Comparison of ENCODE assay signal across 8 cellular contexts in genomic region chr16:24906199-24906808, GRCh38.
DNase-seq lines count a peak whose midpoint lies in the region; ATAC-seq and TF ChIP-seq lines count a peak whose summit lies in the region.
"Had no signal": no experiment of that assay in that cellular context is flagged by ENCODE, and none has a peak within 500 bp of the region (broad histone marks: within the 10 kb centered on the region; RNA-seq: fewer than 3 reads in every experiment).

No MANE protein-coding gene starts in this region.

- no peaks in the 10 kb centered on the region for H3K9me2 ChIP-seq in MM.1S (replicated peaks; ENCODE audit: insufficient read depth, low read length)

- no peaks in the 10 kb centered on the region for H3K36me3 ChIP-seq in MM.1S (replicated peaks; ENCODE audit: insufficient read depth, low read length)
- H3K36me3 ChIP-seq in osteoblast (ENCODE audit: insufficient read depth, low read length), result no peaks in the 10 kb centered on the region

- no peaks in the 10 kb centered on the region for H3F3A ChIP-seq in MM.1S (ENCODE audit: insufficient read depth, low read length)

- no peak overlapping the region for H3K27ac ChIP-seq in MM.1S (ENCODE audit: low read length)
- H3K27ac ChIP-seq in osteoblast (ENCODE audit: low read depth, low read length), result no peak overlapping the region

- no peak overlapping the region for H3K9ac ChIP-seq in MM.1S (ENCODE audit: low read length)

- H3K27me3 ChIP-seq in MM.1S (replicated peaks; ENCODE audit: insufficient read depth, low read length), result no peaks in the 10 kb centered on the region
- no peaks in the 10 kb centered on the region for H3K27me3 ChIP-seq in osteoblast (ENCODE audit: insufficient read depth, low read length)

- TF ChIP-seq CTCF in MM.1S (IDR thresholded peaks at IDR 0.05; ENCODE audit: low read length) (peak; percentile 30), osteoblast (IDR thresholded peaks at IDR 0.05; ENCODE audit: extremely low read depth, low read depth, low read length) (peak; percentile 56)

- no peaks in the 10 kb centered on the region for H4K20me1 ChIP-seq in MM.1S (ENCODE audit: insufficient read depth, low read length)
- no peaks in the 10 kb centered on the region for H4K20me1 ChIP-seq in osteoblast (ENCODE audit: insufficient read depth, low read length)

- DNase-seq in GM04504 (ENCODE audit: low read depth), result peak; percentile 1
- DNase-seq in MM.1S, result peak; percentile 6
- peak; percentile 54 for DNase-seq in dermis blood vessel endothelial cell
- peak; percentile 84 for DNase-seq in osteoblast (ENCODE audit: insufficient read length, low spot score, missing footprints)
- no peak for DNase-seq in SHP77 (lab: John Stamatoyannopoulos, UW)
- DNase-seq: NCI-H526 treated with DMSO at 0.1 percent for 48 hours had no signal

- no peak for ATAC-seq in HG02885 (IDR thresholded peaks at IDR 0.05; ENCODE audit: poor library complexity, unreplicated experiment)
- ATAC-seq in GM21786 (IDR thresholded peaks at IDR 0.05; ENCODE audit: unreplicated experiment), result no peak

- no peaks in the 10 kb centered on the region for H3K9me3 ChIP-seq in MM.1S (replicated peaks; ENCODE audit: insufficient read depth, low read length)
- no peaks in the 10 kb centered on the region for H3K9me3 ChIP-seq in osteoblast (ENCODE audit: low read depth, low read length)

- H3K4me1 ChIP-seq in MM.1S (ENCODE audit: low read length) (no peaks in the 10 kb centered on the region), osteoblast (ENCODE audit: insufficient read depth, low read length) (no peaks in the 10 kb centered on the region)

- H3K4me3 ChIP-seq in MM.1S (ENCODE audit: low read length) (no peak overlapping the region), osteoblast (ENCODE audit: insufficient read depth, low read length) (no peak overlapping the region)

- H3K4me2 ChIP-seq in MM.1S (ENCODE audit: low read depth, low read length), result no peak overlapping the region
- no peak overlapping the region for H3K4me2 ChIP-seq in osteoblast (ENCODE audit: insufficient read depth, low read length)

- H3K79me2 ChIP-seq in MM.1S (ENCODE audit: low read length) (no peaks in the 10 kb centered on the region), osteoblast (ENCODE audit: insufficient read depth, low read length) (no peaks in the 10 kb centered on the region)

- H2AFZ ChIP-seq in MM.1S (ENCODE audit: low read length) (no peak overlapping the region), osteoblast (ENCODE audit: low read length) (no peak overlapping the region)

Comparison
In these comparisons a context has a peak if more than half of its experiments do, and no peak if none do; other contexts are left out.
1. DNase-seq: peak in GM04504 (single experiment), MM.1S (single experiment), dermis blood vessel endothelial cell (single experiment) and osteoblast (single experiment); none in SHP77 (0 of 2).